ENCODE assay signal across 10 cellular contexts in the genomic region with DNA sequence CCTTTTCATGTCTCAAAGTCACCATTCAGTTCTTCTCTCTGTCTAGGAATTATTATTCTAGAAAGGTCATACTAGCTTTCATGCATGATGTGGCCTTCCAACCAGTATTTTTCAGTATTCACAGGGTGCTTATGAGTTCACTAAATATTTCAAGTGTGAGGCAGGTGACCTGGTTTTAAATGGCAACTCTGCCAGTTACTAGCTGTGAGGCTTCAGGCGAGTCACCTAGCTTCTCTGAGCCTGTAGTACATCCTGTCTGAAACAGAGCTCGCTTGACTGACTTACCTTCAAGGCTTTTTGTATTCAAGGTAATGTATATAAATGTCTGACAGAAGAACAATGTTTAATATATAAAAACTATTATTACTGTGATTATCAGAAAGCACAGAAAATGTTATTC. TPM values are rescaled to one million over a fixed set of nuclear protein-coding genes. Genes with fewer than 3 reads are reported as not detected.
DNase-seq lines count a peak whose midpoint lies in the region; ATAC-seq and TF ChIP-seq lines count a peak whose summit lies in the region.
"Had no signal": no experiment of that assay in that cellular context is flagged by ENCODE, and none has a peak within 500 bp of the region (broad histone marks: within the 10 kb centered on the region; RNA-seq: fewer than 3 reads in every experiment).

No MANE protein-coding gene starts in this region.

- H3K4me3 ChIP-seq in MG63 (no peak overlapping the region), skeletal muscle satellite cell (ENCODE audit: low read length) (peak overlapping the region; percentile 53)
- H3K4me3 ChIP-seq: SJSA1 had no signal

- H3K27me3 ChIP-seq in MG63 = no peaks in the 10 kb centered on the region
- no peaks in the 10 kb centered on the region for H3K27me3 ChIP-seq in skeletal muscle satellite cell (ENCODE audit: control insufficient read depth, insufficient read depth, low read length)

- H3K36me3 Mint-ChIP-seq in activated CD8-positive, alpha-beta memory T cell treated with anti-CD3 and anti-CD28 coated beads, Interleukin-2, amount 10 ng/mL, durations not matched to agents 7 days and 5 days = peaks cover 7% of the 10 kb centered on the region
- H3K36me3 Mint-ChIP-seq in brain = no peaks in the 10 kb centered on the region

- peaks cover 35% of the 10 kb centered on the region for H3K4me1 ChIP-seq in skeletal muscle satellite cell (ENCODE audit: control insufficient read depth, insufficient read depth, low read length)

- ATAC-seq in activated CD8-positive, alpha-beta memory T cell treated with anti-CD3 and anti-CD28 coated beads, Interleukin-2, amount 10 ng/mL, durations not matched to agents 7 days and 5 days = no peak

- no peaks in the 10 kb centered on the region for H3K9me3 Mint-ChIP-seq in activated CD8-positive, alpha-beta memory T cell treated with anti-CD3 and anti-CD28 coated beads, Interleukin-2, amount 10 ng/mL, durations not matched to agents 7 days and 5 days (ENCODE audit: low read depth)
- H3K9me3 Mint-ChIP-seq in brain = no peaks in the 10 kb centered on the region

- TF ChIP-seq CTCF in brain (conservative IDR thresholded peaks at IDR 0.05) = no peak
- TF ChIP-seq CTCF in GM13976 (IDR thresholded peaks at IDR 0.05; ENCODE audit: borderline replicate concordance, control extremely low read depth, extremely low read depth, insufficient read depth, missing control alignments) = no peak

- CTCF ChIA-PET in activated CD8-positive, alpha-beta memory T cell treated with anti-CD3 and anti-CD28 coated beads, Interleukin-2, amount 10 ng/mL, durations not matched to agents 7 days and 5 days (lab: Charles Lee) = interaction anchor here (2.0 kb wide), 1 partner anchor 19 kb away, joined by 13 read pairs; a partner anchor contains a TSS

- H3K36me3 ChIP-seq in MG63 (no peaks in the 10 kb centered on the region), skeletal muscle satellite cell (ENCODE audit: insufficient read depth, low read length) (no peaks in the 10 kb centered on the region)
- H3K36me3 ChIP-seq: SJSA1 had no signal

- peak overlapping the region; percentile 73 for H3K4me2 ChIP-seq in skeletal muscle satellite cell (ENCODE audit: low read length)

- peak overlapping the region; percentile 56 for H3K27ac Mint-ChIP-seq in activated CD8-positive, alpha-beta memory T cell treated with anti-CD3 and anti-CD28 coated beads, Interleukin-2, amount 10 ng/mL, durations not matched to agents 7 days and 5 days
- H3K27ac Mint-ChIP-seq in brain = peak overlapping the region in 3 of 5 experiments; percentile 69 to 97 (median 87)

- H3K9ac ChIP-seq in skeletal muscle satellite cell (ENCODE audit: low read depth, low read length) = peak overlapping the region; percentile 46

- peaks cover 76% of the 10 kb centered on the region for H3K4me1 Mint-ChIP-seq in activated CD8-positive, alpha-beta memory T cell treated with anti-CD3 and anti-CD28 coated beads, Interleukin-2, amount 10 ng/mL, durations not matched to agents 7 days and 5 days
- H3K4me1 Mint-ChIP-seq in brain = peaks cover 43% of the 10 kb centered on the region

- H3K9me3 ChIP-seq in MG63 = peaks cover 3% of the 10 kb centered on the region; the same call in 1 of the 2 replicates
- no peaks in the 10 kb centered on the region for H3K9me3 ChIP-seq in skeletal muscle satellite cell (replicated peaks; ENCODE audit: low read length)
- H3K9me3 ChIP-seq: SJSA1 had no signal

- no peak for DNase-seq in activated CD8-positive, alpha-beta memory T cell treated with anti-CD3 and anti-CD28 coated beads, Interleukin-2, amount 10 ng/mL, durations not matched to agents 7 days and 5 days
- DNase-seq in activated CD8-positive, alpha-beta memory T cell treated with anti-CD3 and anti-CD28 coated beads, Interleukin-2, amount 50 U/mL, for 48 hours = no peak
- peak; percentile 45 for DNase-seq in MG63
- no peak for DNase-seq in retina
- no peak for DNase-seq in GM13976 (ENCODE audit: low spot score)
- DNase-seq in NCI-H187 treated with DMSO at 0.1 percent for 48 hours (lab: John Stamatoyannopoulos, UW) = no peak
- DNase-seq: NCI-H2107 had no signal

- no peak overlapping the region for H3K4me3 Mint-ChIP-seq in activated CD8-positive, alpha-beta memory T cell treated with anti-CD3 and anti-CD28 coated beads, Interleukin-2, amount 10 ng/mL, durations not matched to agents 7 days and 5 days
- peak overlapping the region in 1 of 5 experiments; percentile 63 for H3K4me3 Mint-ChIP-seq in brain

- no peaks in the 10 kb centered on the region for H3K27me3 Mint-ChIP-seq in activated CD8-positive, alpha-beta memory T cell treated with anti-CD3 and anti-CD28 coated beads, Interleukin-2, amount 10 ng/mL, durations not matched to agents 7 days and 5 days
- peaks cover 4% of the 10 kb centered on the region for H3K27me3 Mint-ChIP-seq in brain

- in situ Hi-C loops in GM13976 (cut with MboI; ENCODE audit: low sequenced_read_pairs, unreplicated experiment) = no loop called here

RNA-seq across cellular contexts. Expression of a gene that starts 19.4 kb away (rescaled TPM):
- 10 to 100 TPM; 18.7 to 19.4 TPM for total RNA-seq in activated CD8-positive, alpha-beta memory T cell treated with anti-CD3 and anti-CD28 coated beads, Interleukin-2, amount 10 ng/mL, durations not matched to agents 7 days and 5 days
- total RNA-seq in MG63 (2014; rRNA removed; shearing (Covaris generic); ENCODE audit: low replicate concordance) = 1.9 and 5.9 TPM in 2 replicates
- 14.2 TPM for polyA plus RNA-seq in brain (ENCODE audit: insufficient read depth, low read depth, low replicate concordance)
- total RNA-seq in skeletal muscle satellite cell (2012; rRNA removed) = 23.3 and 24.0 TPM in 2 replicates
